In the genomic region with DNA sequence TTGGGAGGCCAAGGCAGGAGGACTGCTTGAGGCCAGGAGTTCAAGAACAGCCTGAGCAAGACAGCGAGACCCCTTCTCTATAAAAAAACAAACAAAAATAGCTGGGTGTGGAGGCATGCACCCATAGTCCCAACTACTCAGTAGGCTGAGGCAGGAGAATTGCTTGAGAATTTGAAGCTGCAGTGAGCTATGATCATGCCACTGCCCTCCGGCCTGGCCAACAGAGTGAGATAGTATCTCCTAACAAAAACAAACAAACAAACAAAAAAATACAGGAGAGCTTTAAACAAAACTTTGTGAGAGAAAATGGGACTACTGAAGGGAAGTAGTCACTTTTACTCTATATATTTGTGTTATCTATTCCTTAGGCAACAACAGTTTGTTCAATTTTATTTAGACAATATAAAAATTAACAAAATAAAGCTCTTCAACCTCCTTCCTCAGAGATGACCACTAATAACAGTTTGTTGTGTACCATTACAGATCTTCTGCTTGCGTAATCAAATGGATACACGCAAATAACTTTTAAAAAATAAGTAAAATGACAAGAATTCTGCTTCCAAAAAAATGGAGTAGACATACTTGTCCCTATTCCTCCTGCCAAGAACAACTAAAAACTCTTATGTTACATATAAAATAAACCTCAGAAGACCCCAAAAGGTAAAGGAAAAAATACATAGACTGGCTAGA, we compare ENCODE assay signal across 1 cellular context.
TF ChIP-seq lines count a peak whose summit lies in the region.

No MANE protein-coding gene starts in this region.

TF ChIP-seq in K562, 482 proteins besides CTCF, POLR2A, EP300 and RAD21:
- TF ChIP-seq ZNF140 (CRISPR knock-in tag; IDR thresholded peaks at IDR 0.05) (no peak), CEBPB (tag; IDR thresholded peaks at IDR 0.05) (peak; percentile 26; the same call in 1 of the 2 replicates)
